In genomic region chr15:40929730-40930429, GRCh38 we compare ENCODE assay signal across 8 cellular contexts. TPM values are rescaled to one million over a fixed set of nuclear protein-coding genes. Genes with fewer than 3 reads are reported as not detected.
DNase-seq lines count a peak whose midpoint lies in the region; ATAC-seq and TF ChIP-seq lines count a peak whose summit lies in the region.

No MANE protein-coding gene starts in this region.

- no peak overlapping the region for H3K9ac ChIP-seq in Karpas-422 (ENCODE audit: low read length)

- peak overlapping the region in 1 of 7 donors; percentile 65 for H3K27ac Mint-ChIP-seq in CD4-positive, alpha-beta memory T cell
- peak overlapping the region in 1 of 2 donors; percentile 14 for H3K27ac Mint-ChIP-seq in stimulated activated naive CD8-positive, alpha-beta T cell treated with anti-CD3 and anti-CD28 coated beads, Interleukin-15, amount 100 ng/mL, for 72 hours

- H3K36me3 Mint-ChIP-seq in CD4-positive, alpha-beta memory T cell = no peaks in the 10 kb centered on the region

- no peaks in the 10 kb centered on the region for H3K9me3 ChIP-seq in CD4-positive, alpha-beta memory T cell (ENCODE audit: control insufficient read depth in 1 of 2, low read length in 2 of 2)
- H3K9me3 ChIP-seq in Karpas-422 (ENCODE audit: low read length) = no peaks in the 10 kb centered on the region

- H3K4me3 ChIP-seq in CD4-positive, alpha-beta memory T cell (ENCODE audit: low read length in 2 of 2) = peak overlapping the region; percentile 23 to 57
- H3K4me3 ChIP-seq in Karpas-422 (ENCODE audit: low read length) = peak overlapping the region; percentile 65; the same call in 1 of the 2 replicates
- H3K4me3 ChIP-seq in astrocyte of the spinal cord (ENCODE audit: low read depth, low read length) = peak overlapping the region; percentile 25

- TF ChIP-seq CTCF in astrocyte of the spinal cord (IDR thresholded peaks at IDR 0.05; ENCODE audit: low read depth, low read length) = no peak

- peak overlapping the region; percentile 72 to 92 (median 78) for H3K4me3 Mint-ChIP-seq in CD4-positive, alpha-beta memory T cell
- H3K4me3 Mint-ChIP-seq in stimulated activated naive CD8-positive, alpha-beta T cell treated with anti-CD3 and anti-CD28 coated beads, Interleukin-15, amount 100 ng/mL, for 72 hours = peak overlapping the region; percentile 63 to 81

- no peak overlapping the region for H2AFZ ChIP-seq in Karpas-422 (ENCODE audit: low read length)

- H3K4me1 ChIP-seq in CD4-positive, alpha-beta memory T cell (ENCODE audit: insufficient read depth, low read length) = peaks cover 52% of the 10 kb centered on the region
- H3K4me1 ChIP-seq in Karpas-422 (ENCODE audit: low read length) = peaks cover 36% of the 10 kb centered on the region

- intact Hi-C loops in CD4-positive, alpha-beta memory T cell (cut with micrococcal nuclease) = loop anchor here (1.0 to 2.0 kb wide), 2 partner anchors 23 kb away; partner anchors contain the start of gene CHAC1

- no peak for DNase-seq in CD4-positive, alpha-beta memory T cell
- DNase-seq in Karpas-422 (no peak), astrocyte of the spinal cord (ENCODE audit: low read depth, low spot score) (peak; percentile 56), islet precursor cell (peak; percentile 84), Kasumi-1 (lab: John Stamatoyannopoulos, UW) (no peak), NCI-H1048 (lab: John Stamatoyannopoulos, UW) (no peak), NK-92 (lab: John Stamatoyannopoulos, UW; ENCODE audit: unreplicated experiment) (no peak)
- no peak for DNase-seq in stimulated activated naive CD8-positive, alpha-beta T cell treated with anti-CD3 and anti-CD28 coated beads, Interleukin-15, amount 100 ng/mL, for 72 hours

- peaks cover 33% of the 10 kb centered on the region for H3K27me3 ChIP-seq in CD4-positive, alpha-beta memory T cell (ENCODE audit: insufficient read depth, low read length)
- no peaks in the 10 kb centered on the region for H3K27me3 ChIP-seq in Karpas-422 (ENCODE audit: low read length)

- in situ Hi-C loops in astrocyte of the spinal cord (cut with HindIII; ENCODE audit: low sequenced_read_pairs) = no loop called here

- POLR2A ChIA-PET in CD4-positive, alpha-beta memory T cell (lab: Charles Lee; ENCODE audit: partially characterized antibody) = interaction anchor here (1.0 to 4.9 kb wide), 4 partner anchors 10 to 26 kb away, joined by 4 to 27 read pairs (median 4); no protein-coding TSS in a partner anchor

- no peaks in the 10 kb centered on the region for H4K20me1 ChIP-seq in Karpas-422 (ENCODE audit: insufficient read depth, low read depth, low read length)

- H3K79me2 ChIP-seq in Karpas-422 (ENCODE audit: low read length) = no peaks in the 10 kb centered on the region

- peak overlapping the region; percentile 91 for H3K4me2 ChIP-seq in Karpas-422 (ENCODE audit: low read depth, low read length, poor library complexity, severe bottlenecking)

- CTCF ChIA-PET in CD4-positive, alpha-beta memory T cell (lab: Charles Lee; ENCODE audit: partially characterized antibody) = interaction anchor here (1.0 to 6.5 kb wide), 7 partner anchors 12 to 96 kb away, joined by 3 to 54 read pairs (median 4); no protein-coding TSS in a partner anchor

- H3K27me3 Mint-ChIP-seq in CD4-positive, alpha-beta memory T cell = peaks cover 45 to 54% of the 10 kb centered on the region in 2 donors
- H3K27me3 Mint-ChIP-seq in stimulated activated naive CD8-positive, alpha-beta T cell treated with anti-CD3 and anti-CD28 coated beads, Interleukin-15, amount 100 ng/mL, for 72 hours = peaks cover 87% of the 10 kb centered on the region

- H3K27ac ChIP-seq in CD4-positive, alpha-beta memory T cell (ENCODE audit: low read depth, low read length) = no peak overlapping the region
- no peak overlapping the region for H3K27ac ChIP-seq in Karpas-422 (ENCODE audit: low read length)

- peaks cover 23 to 62% (median 34%) of the 10 kb centered on the region in 4 donors for H3K4me1 Mint-ChIP-seq in CD4-positive, alpha-beta memory T cell
- H3K4me1 Mint-ChIP-seq in stimulated activated naive CD8-positive, alpha-beta T cell treated with anti-CD3 and anti-CD28 coated beads, Interleukin-15, amount 100 ng/mL, for 72 hours = peaks cover 73% of the 10 kb centered on the region

- no peaks in the 10 kb centered on the region for H3K9me2 ChIP-seq in Karpas-422 (replicated peaks; ENCODE audit: insufficient read depth, low read length)

- no peaks in the 10 kb centered on the region for H3K36me3 ChIP-seq in CD4-positive, alpha-beta memory T cell (ENCODE audit: insufficient read depth, low read length)
- H3K36me3 ChIP-seq in Karpas-422 (ENCODE audit: insufficient read depth, low read length) = no peaks in the 10 kb centered on the region

- H3K9me3 Mint-ChIP-seq in CD4-positive, alpha-beta memory T cell = peaks cover 0 to 1% (median 0%) of the 10 kb centered on the region in 8 donors
- no peaks in the 10 kb centered on the region for H3K9me3 Mint-ChIP-seq in stimulated activated naive CD8-positive, alpha-beta T cell treated with anti-CD3 and anti-CD28 coated beads, Interleukin-15, amount 100 ng/mL, for 72 hours

- no peak for ATAC-seq in stimulated activated naive CD8-positive, alpha-beta T cell treated with anti-CD3 and anti-CD28 coated beads, Interleukin-15, amount 100 ng/mL, for 72 hours

RNA-seq across cellular contexts. Expression of gene DLL4, which starts 0.7 kb away (rescaled TPM):
- not detected for total RNA-seq in CD4-positive, alpha-beta memory T cell
- polyA plus RNA-seq in CD4-positive, alpha-beta memory T cell = not detected
- 0.36 TPM in 1 of 2 replicates, not detected in the other for total RNA-seq in Karpas-422 (2014; rRNA removed; shearing (Covaris generic); ENCODE audit: low replicate concordance)

RNA-seq across cellular contexts. Expression of gene CHAC1, which starts 23.4 kb away (rescaled TPM):
- 1 to 10 TPM; 1.2 TPM for total RNA-seq in CD4-positive, alpha-beta memory T cell
- under 1 TPM; 0.24 to 0.43 TPM for polyA plus RNA-seq in CD4-positive, alpha-beta memory T cell
- total RNA-seq in Karpas-422 (2014; rRNA removed; shearing (Covaris generic); ENCODE audit: low replicate concordance) = 41.6 and 45.5 TPM in 2 replicates

RNA-seq across cellular contexts. Expression of gene VPS18, which starts 35.6 kb away (rescaled TPM):
- 10 to 100 TPM; 18.4 to 20.3 TPM for total RNA-seq in CD4-positive, alpha-beta memory T cell
- polyA plus RNA-seq in CD4-positive, alpha-beta memory T cell = 10 to 100 TPM; 14.6 to 21.6 TPM
- 12.6 and 18.1 TPM in 2 replicates for total RNA-seq in Karpas-422 (2014; rRNA removed; shearing (Covaris generic); ENCODE audit: low replicate concordance)

RNA-seq across cellular contexts. Expression of gene RHOV, which starts 55.8 kb away (rescaled TPM):
- not detected for total RNA-seq in CD4-positive, alpha-beta memory T cell
- not detected for polyA plus RNA-seq in CD4-positive, alpha-beta memory T cell
- total RNA-seq in Karpas-422 (2014; rRNA removed; shearing (Covaris generic); ENCODE audit: low replicate concordance) = 0.69 TPM in 1 of 2 replicates, not detected in the other

Comparison
In these comparisons a context has a peak if more than half of its experiments do, and no peak if none do; other contexts are left out.
1. DNase-seq: peak in astrocyte of the spinal cord (single experiment) and islet precursor cell (single experiment); none in CD4-positive, alpha-beta memory T cell (0 of 5), Karpas-422 (single experiment), stimulated activated naive CD8-positive, alpha-beta T cell treated with anti-CD3 and anti-CD28 coated beads, Interleukin-15, amount 100 ng/mL, for 72 hours (0 of 2), Kasumi-1 (0 of 2), NCI-H1048 (single experiment) and NK-92 (single experiment).
2. RNA of gene CHAC1, which starts 23.4 kb away (total RNA-seq): 41.6 to 45.5 TPM in Karpas-422; 1.2 TPM in CD4-positive, alpha-beta memory T cell; every median in the first group is over 10 times any median in the second.
3. Peak in every context shown above with its lines, with median percentiles within 50 percentile points of each other: H3K4me3 ChIP-seq.